9 cellular contexts compared by ENCODE assay signal in the genomic region with DNA sequence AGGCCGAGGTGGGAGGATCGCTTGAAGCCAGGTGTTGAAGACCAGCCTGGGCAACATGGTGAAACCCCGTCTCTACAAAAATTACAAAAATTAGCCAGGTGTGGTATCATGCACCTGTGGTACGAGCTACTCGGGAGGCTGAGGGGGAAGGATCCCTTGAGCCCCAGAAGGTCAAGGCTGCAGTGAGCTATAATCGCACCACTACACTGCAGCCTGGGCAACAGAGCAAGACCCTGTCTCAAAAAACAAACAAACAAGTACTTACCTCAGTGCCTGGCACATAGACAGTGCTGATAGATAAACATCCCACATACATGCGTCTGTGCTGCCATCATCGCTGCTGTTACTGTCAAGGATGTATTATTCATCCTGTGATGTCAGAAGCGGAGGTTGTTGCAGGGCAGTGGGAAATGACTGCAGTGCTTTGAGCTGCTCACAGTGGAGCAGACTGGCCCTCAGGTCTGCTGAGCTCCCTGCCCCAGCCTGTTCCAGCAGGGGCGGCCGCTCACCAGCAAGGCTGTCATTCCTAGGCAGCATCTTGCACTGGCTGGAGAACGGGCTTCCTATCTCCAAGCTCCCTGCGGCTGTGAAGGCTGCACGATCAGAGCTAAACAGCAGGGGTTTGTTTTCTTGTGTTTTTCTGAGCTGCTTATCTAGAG. TPM values are rescaled to one million over a fixed set of nuclear protein-coding genes. Genes with fewer than 3 reads are reported as not detected.
DNase-seq lines count a peak whose midpoint lies in the region; ATAC-seq and TF ChIP-seq lines count a peak whose summit lies in the region.
"Had no signal": no experiment of that assay in that cellular context is flagged by ENCODE, and none has a peak within 500 bp of the region (broad histone marks: within the 10 kb centered on the region; RNA-seq: fewer than 3 reads in every experiment).

No MANE protein-coding gene starts in this region.

- TF ChIP-seq CTCF in cardiac fibroblast (IDR thresholded peaks at IDR 0.05; ENCODE audit: low read depth, low read length): peak; percentile 21

- H3K27ac ChIP-seq in mesendoderm (ENCODE audit: low read depth, low read length): no peak overlapping the region

- H3K18ac ChIP-seq in mesendoderm (ENCODE audit: low read length): no peak overlapping the region

- no CpG with 5 or more reads among the region's 14 CpGs for WGBS in mesendoderm (ENCODE audit: extremely low coverage, insufficient coverage, low lambda C conversion rate)

- no peak overlapping the region for H4K8ac ChIP-seq in mesendoderm (ENCODE audit: low read depth, low read length)

- no peak overlapping the region for H4K5ac ChIP-seq in mesendoderm (ENCODE audit: low read length)

- H2BK5ac ChIP-seq in mesendoderm (ENCODE audit: low read length): no peak overlapping the region

- H2BK15ac ChIP-seq in mesendoderm (replicated peaks; ENCODE audit: low read depth): no peak overlapping the region

- peaks cover 3% of the 10 kb centered on the region for H3K79me1 ChIP-seq in mesendoderm (ENCODE audit: low read length)

- H3K36me3 ChIP-seq in mesendoderm (ENCODE audit: control insufficient read depth, insufficient read depth, low read length): no peaks in the 10 kb centered on the region

- DNase-seq in stimulated activated CD4-positive, alpha-beta T cell treated with anti-CD3 and anti-CD28 coated beads, Interleukin-1b, Interleukin-23, amount 100 ng/mL, for 48 hours: peak; percentile 25
- no peak for DNase-seq in stimulated activated CD4-positive, alpha-beta T cell treated with anti-CD3 and anti-CD28 coated beads, Interleukin-4, amount 100 ng/mL, for 4 hours
- DNase-seq in cardiac fibroblast (ENCODE audit: low read depth in 2 of 2) (peak; percentile 96 to 98), mesendoderm (peak; percentile 97), DMS114 treated with DMSO at 0.1 percent for 48 hours (lab: John Stamatoyannopoulos, UW; ENCODE audit: unreplicated experiment) (no peak), NCI-H446 treated with DMSO at 0.1 percent for 48 hours (lab: John Stamatoyannopoulos, UW) (no peak), NCI-H526 treated with DMSO at 0.1 percent for 48 hours (lab: John Stamatoyannopoulos, UW) (no peak)
- DNase-seq: stimulated activated CD8-positive, alpha-beta memory T cell treated with anti-CD3 and anti-CD28 coated beads, Interleukin-4, amount 100 ng/mL, for 48 hours had no signal

- peaks cover 2% of the 10 kb centered on the region for H3K79me2 ChIP-seq in mesendoderm (ENCODE audit: control insufficient read depth, insufficient read depth, low read length)

- H3K4me3 ChIP-seq in cardiac fibroblast (replicated peaks in 1 of 2; ENCODE audit: low read depth in 2 of 2, low read length in 2 of 2) (peak overlapping the region in 1 of 2 donors; percentile 1), mesendoderm (ENCODE audit: low read length) (no peak overlapping the region)

- H3K27me3 ChIP-seq in mesendoderm (ENCODE audit: insufficient read depth, low read length, poor library complexity): no peaks in the 10 kb centered on the region

- no peak overlapping the region for H3K23ac ChIP-seq in mesendoderm (ENCODE audit: low read length)

- no peak overlapping the region for H3K56ac ChIP-seq in mesendoderm (ENCODE audit: low read length)

- no peak overlapping the region for H2BK120ac ChIP-seq in mesendoderm (ENCODE audit: low read depth, low read length)

- H2AK5ac ChIP-seq in mesendoderm (ENCODE audit: low read length): no peak overlapping the region

- no peak overlapping the region for H3K4me2 ChIP-seq in mesendoderm (ENCODE audit: low read length)

- H3K9ac ChIP-seq in mesendoderm (ENCODE audit: low read length): no peak overlapping the region

- peaks cover 4% of the 10 kb centered on the region for H3K4me1 ChIP-seq in mesendoderm (ENCODE audit: control insufficient read depth, low read depth, low read length)

- H3K4ac ChIP-seq in mesendoderm (ENCODE audit: low read depth, low read length): no peak overlapping the region

- ATAC-seq in GM21723 (IDR thresholded peaks at IDR 0.05; ENCODE audit: unreplicated experiment): no peak

RNA-seq across cellular contexts. Expression of a gene that starts 18.6 kb away (rescaled TPM):
- polyA plus RNA-seq in mesendoderm (2013, experiment 1 of 2): 4.5 TPM
- 4.1 TPM for polyA plus RNA-seq in mesendoderm (2013, experiment 2 of 2)

Comparison
In these comparisons a context has a peak if more than half of its experiments do, and no peak if none do; other contexts are left out.
1. DNase-seq: peak in stimulated activated CD4-positive, alpha-beta T cell treated with anti-CD3 and anti-CD28 coated beads, Interleukin-1b, Interleukin-23, amount 100 ng/mL, for 48 hours (single experiment), cardiac fibroblast (2 of 2) and mesendoderm (single experiment); none in stimulated activated CD4-positive, alpha-beta T cell treated with anti-CD3 and anti-CD28 coated beads, Interleukin-4, amount 100 ng/mL, for 4 hours (0 of 2), DMS114 treated with DMSO at 0.1 percent for 48 hours (single experiment), NCI-H446 treated with DMSO at 0.1 percent for 48 hours (single experiment) and NCI-H526 treated with DMSO at 0.1 percent for 48 hours (single experiment).